In the genomic region with DNA sequence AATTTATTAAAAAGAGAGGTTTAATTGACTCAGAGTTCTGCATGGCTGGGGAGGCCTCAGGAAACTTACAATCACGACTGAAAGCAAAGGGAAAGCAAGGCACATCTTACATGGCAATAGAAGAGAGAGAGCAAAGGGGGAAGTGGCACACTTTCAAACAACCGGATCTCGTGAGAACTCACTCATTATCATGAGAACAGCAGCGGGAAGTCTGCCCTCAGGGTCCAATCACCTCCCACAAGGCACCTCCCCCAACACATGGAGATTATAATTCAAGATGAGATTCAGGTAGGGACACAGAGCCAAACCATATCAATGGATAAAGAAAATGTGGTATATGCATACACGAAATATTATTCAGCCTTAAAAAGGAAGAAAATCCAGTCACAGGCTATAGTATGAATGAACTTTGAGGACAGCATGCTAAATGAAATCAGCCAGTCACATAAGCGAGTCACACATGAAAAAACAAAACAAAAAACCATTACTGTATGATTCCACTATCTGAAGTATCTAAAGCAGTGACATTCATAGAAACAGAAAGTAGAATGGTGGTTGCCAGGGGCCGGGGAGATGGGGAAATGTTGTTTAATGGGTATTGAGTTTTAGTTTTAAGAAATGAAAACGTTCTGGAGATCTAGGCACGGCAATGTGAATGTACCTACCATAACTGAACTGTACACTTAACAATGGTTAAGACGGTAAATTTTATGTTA, we compare ENCODE assay signal across 21 cellular contexts.
DNase-seq lines count a peak whose midpoint lies in the region; ATAC-seq and TF ChIP-seq lines count a peak whose summit lies in the region.
"Had no signal": no experiment of that assay in that cellular context is flagged by ENCODE, and none has a peak within 500 bp of the region (broad histone marks: within the 10 kb centered on the region; RNA-seq: fewer than 3 reads in every experiment).

No MANE protein-coding gene starts in this region.

- H2BK20ac ChIP-seq in IMR-90 (ENCODE audit: low read depth, low read length), result no peak overlapping the region

- H2AK5ac ChIP-seq in IMR-90 (ENCODE audit: low read depth, low read length), result no peak overlapping the region

- H3K4me2 ChIP-seq in IMR-90 (ENCODE audit: low read depth, low read length), result no peak overlapping the region

- H2BK5ac ChIP-seq in IMR-90 (ENCODE audit: low read depth, low read length, poor library complexity, severe bottlenecking), result no peak overlapping the region

- intact Hi-C loops in activated CD4-positive, alpha-beta memory T cell treated with anti-CD3 and anti-CD28 coated beads for 36 hours (cut with micrococcal nuclease), result no loop called here
- intact Hi-C loops in IMR-90 (cut with micrococcal nuclease), result no loop called here

- no peaks in the 10 kb centered on the region for H3K9me3 ChIP-seq in IMR-90 (ENCODE audit: control insufficient read depth, insufficient read depth, low read length)
- H3K9me3 ChIP-seq: ascending aorta, HAP-1, Peyer's patch, upper lobe of right lung had no signal

- H4K91ac ChIP-seq in IMR-90 (ENCODE audit: insufficient read depth, low read depth, low read length), result no peak overlapping the region

- H3K9ac ChIP-seq in IMR-90 (ENCODE audit: low read depth, low read length), result no peak overlapping the region

- no peaks in the 10 kb centered on the region for H3K79me1 ChIP-seq in IMR-90 (ENCODE audit: low read depth in 1 of 2, low read length in 2 of 2)

- H4K8ac ChIP-seq in IMR-90 (ENCODE audit: low read depth in 2 of 2, low read length in 2 of 2), result no peak overlapping the region

- no peak overlapping the region for H2BK120ac ChIP-seq in IMR-90 (ENCODE audit: low read depth, low read length)

- H3K36me3 ChIP-seq in IMR-90 (ENCODE audit: control insufficient read depth, insufficient read depth, low read length), result no peaks in the 10 kb centered on the region
- H3K36me3 ChIP-seq: HAP-1, Peyer's patch, upper lobe of right lung had no signal

- no peak for TF ChIP-seq CTCF in IMR-90 (conservative IDR thresholded peaks at IDR 0.05; ENCODE audit: low read depth, low read length)

- H3K18ac ChIP-seq in IMR-90 (ENCODE audit: low read depth, low read length), result no peak overlapping the region

- H3K27ac ChIP-seq in IMR-90 (ENCODE audit: insufficient read depth, low read length), result no peak overlapping the region
- H3K27ac ChIP-seq: ascending aorta, Peyer's patch, upper lobe of right lung had no signal

- H3K9me3 Mint-ChIP-seq in activated CD4-positive, alpha-beta memory T cell treated with anti-CD3 and anti-CD28 coated beads for 36 hours, result no peaks in the 10 kb centered on the region
- no peaks in the 10 kb centered on the region for H3K9me3 Mint-ChIP-seq in activated CD4-positive, alpha-beta memory T cell treated with anti-CD3 and anti-CD28 coated beads, Interleukin-2, amount 10 ng/mL, durations not matched to agents 7 days and 5 days
- H3K9me3 Mint-ChIP-seq in activated naive CD8-positive, alpha-beta T cell treated with anti-CD3 and anti-CD28 coated beads, Interleukin-2, amount 50 U/mL, for 24 hours, result no peaks in the 10 kb centered on the region
- H3K9me3 Mint-ChIP-seq: activated naive CD4-positive, alpha-beta T cell treated with anti-CD3 and anti-CD28 coated beads for 36 hours had no signal

- CTCF ChIA-PET in activated CD4-positive, alpha-beta memory T cell treated with anti-CD3 and anti-CD28 coated beads for 36 hours (lab: Charles Lee), result no interaction called here
- CTCF ChIA-PET in activated CD4-positive, alpha-beta memory T cell treated with anti-CD3 and anti-CD28 coated beads, Interleukin-2, amount 10 ng/mL, durations not matched to agents 7 days and 5 days (lab: Charles Lee), result interaction anchor here (0.6 to 1.4 kb wide), 2 partner anchors 11 to 54 kb away, joined by 3 to 5 read pairs; no protein-coding TSS in a partner anchor
- CTCF ChIA-PET in IMR-90 (lab: Yijun Ruan, JAX), result interaction anchor here (0.6 kb wide), 1 partner anchor 166 kb away, joined by 4 read pairs; no protein-coding TSS in a partner anchor

- no peak overlapping the region for H3K56ac ChIP-seq in IMR-90 (ENCODE audit: extremely low read depth, insufficient read depth, low read length)

- no peaks in the 10 kb centered on the region for H3K9me1 ChIP-seq in IMR-90 (ENCODE audit: insufficient read depth, low read length)

- no peak overlapping the region for H3K23ac ChIP-seq in IMR-90 (ENCODE audit: low read depth, low read length)

- no peak overlapping the region for H3K4ac ChIP-seq in IMR-90 (ENCODE audit: low read depth, low read length)

- WGBS in IMR-90 (ENCODE audit: extremely low coverage in 2 of 2, insufficient read length in 1 of 2), 2 experiments, result no CpG with 5 or more reads among the region's 10 CpGs

- H3K4me1 Mint-ChIP-seq in activated CD4-positive, alpha-beta memory T cell treated with anti-CD3 and anti-CD28 coated beads for 36 hours (ENCODE audit: low read depth), result peaks cover 8% of the 10 kb centered on the region
- peaks cover 10% of the 10 kb centered on the region for H3K4me1 Mint-ChIP-seq in activated CD4-positive, alpha-beta memory T cell treated with anti-CD3 and anti-CD28 coated beads, Interleukin-2, amount 10 ng/mL, durations not matched to agents 7 days and 5 days
- peaks cover 11% of the 10 kb centered on the region for H3K4me1 Mint-ChIP-seq in activated naive CD8-positive, alpha-beta T cell treated with anti-CD3 and anti-CD28 coated beads, Interleukin-2, amount 50 U/mL, for 24 hours

- no peaks in the 10 kb centered on the region for H3K27me3 ChIP-seq in IMR-90 (ENCODE audit: control insufficient read depth, insufficient read depth, low read length)
- H3K27me3 ChIP-seq: ascending aorta, Peyer's patch, upper lobe of right lung had no signal

- in situ Hi-C loops in IMR-90 (cut with MboI; ENCODE audit: low sequenced_read_pairs), result no loop called here

- dilution Hi-C loops in IMR-90 (cut with HindIII; ENCODE audit: low sequenced_read_pairs, unreplicated experiment), result no loop called here

- no peak overlapping the region for H3K4me3 Mint-ChIP-seq in activated CD4-positive, alpha-beta memory T cell treated with anti-CD3 and anti-CD28 coated beads for 36 hours
- no peak overlapping the region for H3K4me3 Mint-ChIP-seq in activated CD4-positive, alpha-beta memory T cell treated with anti-CD3 and anti-CD28 coated beads, Interleukin-2, amount 10 ng/mL, durations not matched to agents 7 days and 5 days
- peak overlapping the region; percentile 31 for H3K4me3 Mint-ChIP-seq in activated naive CD8-positive, alpha-beta T cell treated with anti-CD3 and anti-CD28 coated beads, Interleukin-2, amount 50 U/mL, for 24 hours
- H3K4me3 Mint-ChIP-seq: activated naive CD4-positive, alpha-beta T cell treated with anti-CD3 and anti-CD28 coated beads for 36 hours had no signal

- no peak overlapping the region for H2AK9ac ChIP-seq in IMR-90 (replicated peaks; ENCODE audit: low read depth, low read length, poor library complexity)

- H4K20me1 ChIP-seq in IMR-90 (ENCODE audit: insufficient read depth, low read length), result no peaks in the 10 kb centered on the region

- no peak overlapping the region for H3K14ac ChIP-seq in IMR-90 (replicated peaks; ENCODE audit: low read depth, low read length)

- H2BK15ac ChIP-seq in IMR-90 (ENCODE audit: low read depth, low read length), result no peak overlapping the region

- H3K36me3 Mint-ChIP-seq in activated CD4-positive, alpha-beta memory T cell treated with anti-CD3 and anti-CD28 coated beads for 36 hours, result no peaks in the 10 kb centered on the region
- no peaks in the 10 kb centered on the region for H3K36me3 Mint-ChIP-seq in activated CD4-positive, alpha-beta memory T cell treated with anti-CD3 and anti-CD28 coated beads, Interleukin-2, amount 10 ng/mL, durations not matched to agents 7 days and 5 days (ENCODE audit: low read depth)
- H3K36me3 Mint-ChIP-seq in activated naive CD8-positive, alpha-beta T cell treated with anti-CD3 and anti-CD28 coated beads, Interleukin-2, amount 50 U/mL, for 24 hours (ENCODE audit: low read depth), result no peaks in the 10 kb centered on the region

- no peak overlapping the region for H3K4me3 ChIP-seq in IMR-90 (ENCODE audit: insufficient read depth, low read depth, low read length)
- H3K4me3 ChIP-seq: ascending aorta, HAP-1, Peyer's patch, upper lobe of right lung had no signal

- no peak overlapping the region for H2AFZ ChIP-seq in IMR-90 (replicated peaks; ENCODE audit: low read length, poor library complexity)

- H3K4me1 ChIP-seq in IMR-90 (ENCODE audit: control insufficient read depth, insufficient read depth, low read length), result no peaks in the 10 kb centered on the region
- H3K4me1 ChIP-seq: HAP-1, Peyer's patch, upper lobe of right lung had no signal

- no peak for TF ChIP-seq POLR2A in IMR-90 (IDR thresholded peaks at IDR 0.05; ENCODE audit: low read depth, low read length)

- BruUV-seq in IMR-90 (replicated peaks; lab: Mats Ljungman, UMichigan), result no TSS peak

- peaks cover 1% of the 10 kb centered on the region for H3K27me3 Mint-ChIP-seq in activated CD4-positive, alpha-beta memory T cell treated with anti-CD3 and anti-CD28 coated beads for 36 hours
- H3K27me3 Mint-ChIP-seq in activated CD4-positive, alpha-beta memory T cell treated with anti-CD3 and anti-CD28 coated beads, Interleukin-2, amount 10 ng/mL, durations not matched to agents 7 days and 5 days, result no peaks in the 10 kb centered on the region
- peaks cover 2% of the 10 kb centered on the region for H3K27me3 Mint-ChIP-seq in activated naive CD8-positive, alpha-beta T cell treated with anti-CD3 and anti-CD28 coated beads, Interleukin-2, amount 50 U/mL, for 24 hours

- H4K5ac ChIP-seq in IMR-90 (ENCODE audit: low read depth, low read length), result no peak overlapping the region

- DNase-seq in activated CD4-positive, alpha-beta memory T cell treated with anti-CD3 and anti-CD28 coated beads for 36 hours, result peak; percentile 43
- DNase-seq in activated CD4-positive, alpha-beta memory T cell treated with anti-CD3 and anti-CD28 coated beads, Interleukin-2, amount 10 ng/mL, durations not matched to agents 7 days and 5 days, result no peak
- DNase-seq in ELR (ENCODE audit: low read depth) (peak; percentile 18), IMR-90 (no peak), A172 (ENCODE audit: low spot score) (no peak), SHP77 treated with DMSO at 0.1 percent for 48 hours (lab: John Stamatoyannopoulos, UW) (no peak), SIG-M5 (lab: John Stamatoyannopoulos, UW) (no peak)
- no peak for DNase-seq in activated naive CD8-positive, alpha-beta T cell treated with anti-CD3 and anti-CD28 coated beads, Interleukin-2, amount 50 U/mL, for 24 hours
- DNase-seq: activated naive CD4-positive, alpha-beta T cell treated with anti-CD3 and anti-CD28 coated beads for 36 hours; C1 segment of cervical spinal cord; caudate nucleus; dermis blood vessel endothelial cell; KBM-7; left cardiac atrium; NCI-H510A treated with DMSO at 0.1 percent for 48 hours; nucleus accumbens; Peyer's patch; retina; upper lobe of right lung had no signal

- ATAC-seq in IMR-90 (ENCODE audit: low read depth), result peak; percentile 35; the same call in 1 of the 2 replicates
- peak; percentile 80 for ATAC-seq in activated naive CD8-positive, alpha-beta T cell treated with anti-CD3 and anti-CD28 coated beads, Interleukin-2, amount 50 U/mL, for 24 hours
- ATAC-seq: left cardiac atrium, upper lobe of right lung had no signal

- no peak for TF ChIP-seq RAD21 in IMR-90 (IDR thresholded peaks at IDR 0.05; ENCODE audit: low read length)

- no peak overlapping the region for H3K27ac Mint-ChIP-seq in activated CD4-positive, alpha-beta memory T cell treated with anti-CD3 and anti-CD28 coated beads for 36 hours
- H3K27ac Mint-ChIP-seq in activated CD4-positive, alpha-beta memory T cell treated with anti-CD3 and anti-CD28 coated beads, Interleukin-2, amount 10 ng/mL, durations not matched to agents 7 days and 5 days, result no peak overlapping the region
- H3K27ac Mint-ChIP-seq in activated naive CD8-positive, alpha-beta T cell treated with anti-CD3 and anti-CD28 coated beads, Interleukin-2, amount 50 U/mL, for 24 hours, result peak overlapping the region; percentile 67
- H3K27ac Mint-ChIP-seq: activated naive CD4-positive, alpha-beta T cell treated with anti-CD3 and anti-CD28 coated beads for 36 hours had no signal

- POLR2A ChIA-PET in activated CD4-positive, alpha-beta memory T cell treated with anti-CD3 and anti-CD28 coated beads for 36 hours (lab: Charles Lee), result interaction anchor here (0.6 kb wide), 1 partner anchor 388 kb away, joined by 3 read pairs; no protein-coding TSS in a partner anchor
- POLR2A ChIA-PET in activated CD4-positive, alpha-beta memory T cell treated with anti-CD3 and anti-CD28 coated beads, Interleukin-2, amount 10 ng/mL, durations not matched to agents 7 days and 5 days (lab: Charles Lee), result no interaction called here
- POLR2A ChIA-PET in IMR-90 (lab: Charles Lee; ENCODE audit: unreplicated experiment), result no interaction called here

Comparison
In these comparisons a context has a peak if more than half of its experiments do, and no peak if none do; other contexts are left out.
1. DNase-seq: peak in activated CD4-positive, alpha-beta memory T cell treated with anti-CD3 and anti-CD28 coated beads for 36 hours (single experiment) and ELR (single experiment); none in activated CD4-positive, alpha-beta memory T cell treated with anti-CD3 and anti-CD28 coated beads, Interleukin-2, amount 10 ng/mL, durations not matched to agents 7 days and 5 days (single experiment), IMR-90 (single experiment), activated naive CD8-positive, alpha-beta T cell treated with anti-CD3 and anti-CD28 coated beads, Interleukin-2, amount 50 U/mL, for 24 hours (single experiment), A172 (single experiment), SHP77 treated with DMSO at 0.1 percent for 48 hours (single experiment) and SIG-M5 (single experiment).